Comparison of ENCODE assay signal across 24 cellular contexts in genomic region chr20:33645072-33645358, GRCh38. TPM values are rescaled to one million over a fixed set of nuclear protein-coding genes. Genes with fewer than 3 reads are reported as not detected.
DNase-seq lines count a peak whose midpoint lies in the region; ATAC-seq and TF ChIP-seq lines count a peak whose summit lies in the region.
"Had no signal": no experiment of that assay in that cellular context is flagged by ENCODE, and none has a peak within 500 bp of the region (broad histone marks: within the 10 kb centered on the region; RNA-seq: fewer than 3 reads in every experiment).

No MANE protein-coding gene starts in this region.

- H3K4me1 ChIP-seq in SK-N-SH (ENCODE audit: control insufficient read depth in 1 of 2, insufficient read depth in 2 of 2, low read depth in 1 of 2, low read length in 1 of 2), result peaks cover 13 to 36% of the 10 kb centered on the region in 2 experiments; a peak in 3 of 4 replicates
- H3K4me1 ChIP-seq: SJCRH30 had no signal

- no peak for TF ChIP-seq CTCF in SK-N-SH (IDR thresholded peaks at IDR 0.05)
- no peak for TF ChIP-seq CTCF in fibroblast of villous mesenchyme (IDR thresholded peaks at IDR 0.05; ENCODE audit: insufficient read depth, low read depth, low read length)
- TF ChIP-seq CTCF in type B pancreatic cell (conservative IDR thresholded peaks at IDR 0.05), result no peak

- peaks cover 16% of the 10 kb centered on the region for H3F3A ChIP-seq in SK-N-SH (replicated peaks; ENCODE audit: insufficient read depth)

- H3K27ac ChIP-seq in SK-N-SH (ENCODE audit: low read depth in 2 of 2, low read length in 1 of 2), result no peak overlapping the region; a peak in 1 of 4 replicates
- H3K27ac ChIP-seq: SJCRH30 had no signal

- TF ChIP-seq RAD21 in SK-N-SH (IDR thresholded peaks at IDR 0.05; ENCODE audit: low read length), result no peak

- TF ChIP-seq EP300 in SK-N-SH (IDR thresholded peaks at IDR 0.05; ENCODE audit: borderline replicate concordance in 1 of 2, low read depth in 1 of 2, low read length in 1 of 2), result no peak

- peaks cover 34% of the 10 kb centered on the region for H3K36me3 Mint-ChIP-seq in type B pancreatic cell
- H3K36me3 Mint-ChIP-seq: IgD-negative memory B cell had no signal

- ATAC-seq in SK-N-SH treated with all-trans-retinoic acid at 6 μM for 48 hours (no peak), HG02763 (IDR thresholded peaks at IDR 0.05; ENCODE audit: unreplicated experiment) (no peak), HG03521 (IDR thresholded peaks at IDR 0.05; ENCODE audit: unreplicated experiment) (no peak)
- ATAC-seq: HCT116 had no signal

- peaks cover 32% of the 10 kb centered on the region for H4K20me1 ChIP-seq in SK-N-SH (ENCODE audit: insufficient read depth)

- H3K9me2 ChIP-seq in SK-N-SH, result no peaks in the 10 kb centered on the region

- 19% methylated on average over 1 of the region's 4 CpGs for WGBS in SK-N-SH (ENCODE audit: low lambda C conversion rate)

- peaks cover 7 to 31% of the 10 kb centered on the region in 2 experiments for H3K36me3 ChIP-seq in SK-N-SH (replicated peaks in 1 of 2; ENCODE audit: control insufficient read depth in 1 of 2, insufficient read depth in 2 of 2, low read length in 1 of 2)
- H3K36me3 ChIP-seq: SJCRH30 had no signal

- no peaks in the 10 kb centered on the region for H3K9me3 Mint-ChIP-seq in type B pancreatic cell
- H3K9me3 Mint-ChIP-seq: CD8-positive, alpha-beta memory T cell; IgD-negative memory B cell had no signal

- peak; percentile 19 for DNase-seq in SK-N-SH
- peak; percentile 47 for DNase-seq in SK-N-DZ (ENCODE audit: low spot score)
- DNase-seq in fibroblast of villous mesenchyme (ENCODE audit: low read depth), result peak; percentile 55
- no peak for DNase-seq in type B pancreatic cell (ENCODE audit: extremely low spot score, unreplicated experiment)
- DNase-seq in activated naive CD4-positive, alpha-beta T cell treated with Interleukin-2 at 50 U/mL for 16 hours, result no peak
- DNase-seq: 8988T; C1 segment of cervical spinal cord; Calu3; CD8-positive, alpha-beta memory T cell; GOT3; Karpas-422; MM.1S; NCI-H1105; NCI-H2081; NCI-H2171 treated with DMSO at 0.1 percent for 48 hours; NCI-H524 treated with DMSO at 0.1 percent for 48 hours; SJCRH30; SW 1271 had no signal

- H2AFZ ChIP-seq in SK-N-SH (ENCODE audit: low read depth), result no peak overlapping the region

- no peak overlapping the region for H3K4me3 ChIP-seq in SK-N-SH (ENCODE audit: low read depth in 2 of 2, low read length in 1 of 2)
- no peak overlapping the region for H3K4me3 ChIP-seq in fibroblast of villous mesenchyme (ENCODE audit: low read depth, low read length)
- H3K4me3 ChIP-seq: SJCRH30 had no signal

- H3K27ac Mint-ChIP-seq in type B pancreatic cell, result peak overlapping the region; percentile 9
- H3K27ac Mint-ChIP-seq: IgD-negative memory B cell had no signal

- no peaks in the 10 kb centered on the region for H3K9me3 ChIP-seq in SK-N-SH
- H3K9me3 ChIP-seq: SJCRH30 had no signal

- no peaks in the 10 kb centered on the region for H3K79me2 ChIP-seq in SK-N-SH (ENCODE audit: insufficient read depth)

- no peaks in the 10 kb centered on the region for H3K27me3 ChIP-seq in SK-N-SH (ENCODE audit: insufficient read depth)
- H3K27me3 ChIP-seq: SJCRH30 had no signal

- no peaks in the 10 kb centered on the region for H3K27me3 Mint-ChIP-seq in type B pancreatic cell
- H3K27me3 Mint-ChIP-seq: CD8-positive, alpha-beta memory T cell; IgD-negative memory B cell had no signal

- CTCF ChIA-PET in SK-N-SH (lab: Yijun Ruan, JAX), result interaction anchor here (1.1 to 1.5 kb wide), 2 partner anchors 13 to 188 kb away, joined by 3 to 5 read pairs; no protein-coding TSS in a partner anchor

- peaks cover 35% of the 10 kb centered on the region for H3K4me1 Mint-ChIP-seq in type B pancreatic cell (ENCODE audit: unreplicated experiment)

- no peak overlapping the region for H3K9ac ChIP-seq in SK-N-SH

- no peak overlapping the region for H3K4me3 Mint-ChIP-seq in type B pancreatic cell
- H3K4me3 Mint-ChIP-seq: CD8-positive, alpha-beta memory T cell; IgD-negative memory B cell had no signal

- POLR2A ChIA-PET in SK-N-SH (lab: Yijun Ruan, JAX), result no interaction called here

- no peak overlapping the region for H3K4me2 ChIP-seq in SK-N-SH

TF ChIP-seq in SK-N-SH, 30 proteins besides CTCF, POLR2A, EP300 and RAD21 (continues in another document):
- TF ChIP-seq USF1 (IDR thresholded peaks at IDR 0.05; ENCODE audit: borderline replicate concordance, low read depth) (no peak), TEAD4 (IDR thresholded peaks at IDR 0.05; ENCODE audit: borderline replicate concordance, insufficient read depth) (no peak), TCF12 (IDR thresholded peaks at IDR 0.05) (no peak), POLR2AphosphoS5 (IDR thresholded peaks at IDR 0.05; ENCODE audit: low read depth, low read length) (no peak), YY1 (IDR thresholded peaks at IDR 0.05; ENCODE audit: low read depth) (no peak), RCOR1 (IDR thresholded peaks at IDR 0.05; ENCODE audit: low read length) (no peak), CHD2 (IDR thresholded peaks at IDR 0.05; ENCODE audit: low read length, partially characterized antibody) (no peak), MXI1 (IDR thresholded peaks at IDR 0.05; ENCODE audit: low read depth, low read length) (no peak)

TF ChIP-seq in SK-N-SH treated with all-trans-retinoic acid at 6 μM for 48 hours, 23 proteins besides CTCF, POLR2A, EP300 and RAD21 (continues in another document):
- TF ChIP-seq GLIS3 (CRISPR knock-in tag; IDR thresholded peaks at IDR 0.05) (no peak), ZNF70 (CRISPR knock-in tag; IDR thresholded peaks at IDR 0.05) (no peak), ISL1 (CRISPR knock-in tag; IDR thresholded peaks at IDR 0.05) (no peak), ZNF565 (CRISPR knock-in tag; conservative IDR thresholded peaks at IDR 0.05; ENCODE audit: low read depth) (no peak), RARB (CRISPR knock-in tag; IDR thresholded peaks at IDR 0.05) (no peak), CSRNP3 (CRISPR knock-in tag; IDR thresholded peaks at IDR 0.05) (no peak), PATZ1 (CRISPR knock-in tag; IDR thresholded peaks at IDR 0.05; ENCODE audit: borderline replicate concordance) (no peak)

RNA-seq across cellular contexts. Expression of gene C20orf144, which starts 17.1 kb away (rescaled TPM):
- polyA plus RNA-seq in SK-N-SH (2012; rRNA removed), result 0.12 and 0.13 TPM in 2 replicates
- 0.10 and 0.18 TPM in 2 replicates for polyA plus RNA-seq in SK-N-SH (2012; cell fraction: cytosol; rRNA removed)
- polyA plus RNA-seq in SK-N-SH (2012; cell fraction: nucleus; rRNA removed), result 0.08 and 0.15 TPM in 2 replicates
- 0.09 and 0.85 TPM in 2 replicates for polyA plus RNA-seq in SK-N-DZ (2014; cell fraction: cytosol; rRNA removed)
- not detected in 2 replicates for polyA plus RNA-seq in SK-N-DZ (2014; cell fraction: nucleus; rRNA removed)
- total RNA-seq in fibroblast of villous mesenchyme (under 0.01 and 0.32 TPM in 2 replicates), type B pancreatic cell (ENCODE audit: low replicate concordance) (0.29 and 0.82 TPM in 2 replicates)
- total RNA-seq: Daoy had no signal
- polyA plus RNA-seq: CD8-positive, alpha-beta memory T cell; IgD-negative memory B cell had no signal

RNA-seq across cellular contexts. Expression of gene ACTL10, which starts 21.7 kb away (rescaled TPM):
- polyA plus RNA-seq in SK-N-SH (2012; rRNA removed), result 0.19 and 0.25 TPM in 2 replicates
- polyA plus RNA-seq in SK-N-SH (2012; cell fraction: cytosol; rRNA removed), result 0.09 and 0.20 TPM in 2 replicates
- 0.32 and 0.33 TPM in 2 replicates for polyA plus RNA-seq in SK-N-SH (2012; cell fraction: nucleus; rRNA removed)
- polyA plus RNA-seq in SK-N-DZ (2014; cell fraction: cytosol; rRNA removed), result 0.80 and 1.2 TPM in 2 replicates
- 0.43 and 0.94 TPM in 2 replicates for polyA plus RNA-seq in SK-N-DZ (2014; cell fraction: nucleus; rRNA removed)
- 1.7 and 2.6 TPM in 2 replicates for total RNA-seq in fibroblast of villous mesenchyme
- total RNA-seq in type B pancreatic cell (ENCODE audit: low replicate concordance), result 1.7 and 2.6 TPM in 2 replicates

RNA-seq across cellular contexts. Expression of gene NECAB3, which starts 29.2 kb away (rescaled TPM):
- polyA plus RNA-seq in SK-N-SH (2012; rRNA removed), result 20.1 and 25.1 TPM in 2 replicates
- 5.8 and 10.6 TPM in 2 replicates for polyA plus RNA-seq in SK-N-SH (2012; cell fraction: cytosol; rRNA removed)
- 112 and 142 TPM in 2 replicates for polyA plus RNA-seq in SK-N-SH (2012; cell fraction: nucleus; rRNA removed)
- polyA plus RNA-seq in SK-N-DZ (2014; cell fraction: cytosol; rRNA removed), result 83.8 and 101 TPM in 2 replicates
- polyA plus RNA-seq in SK-N-DZ (2014; cell fraction: nucleus; rRNA removed), result 281 and 314 TPM in 2 replicates
- total RNA-seq in fibroblast of villous mesenchyme (22.0 and 23.8 TPM in 2 replicates), type B pancreatic cell (ENCODE audit: low replicate concordance) (67.4 and 68.2 TPM in 2 replicates)

RNA-seq across cellular contexts. Expression of gene E2F1, which starts 41.2 kb away (rescaled TPM):
- 12.4 and 15.0 TPM in 2 replicates for polyA plus RNA-seq in SK-N-SH (2012; rRNA removed)
- polyA plus RNA-seq in SK-N-SH (2012; cell fraction: cytosol; rRNA removed), result 7.9 and 11.4 TPM in 2 replicates
- 32.7 and 45.1 TPM in 2 replicates for polyA plus RNA-seq in SK-N-SH (2012; cell fraction: nucleus; rRNA removed)
- 217 and 226 TPM in 2 replicates for polyA plus RNA-seq in SK-N-DZ (2014; cell fraction: cytosol; rRNA removed)
- 524 and 528 TPM in 2 replicates for polyA plus RNA-seq in SK-N-DZ (2014; cell fraction: nucleus; rRNA removed)
- total RNA-seq in fibroblast of villous mesenchyme (7.1 and 7.3 TPM in 2 replicates), type B pancreatic cell (ENCODE audit: low replicate concordance) (20.7 and 32.8 TPM in 2 replicates)

Comparison
In these comparisons a context has a peak if more than half of its experiments do, and no peak if none do; other contexts are left out.
1. DNase-seq: peak in SK-N-SH (single experiment), SK-N-DZ (single experiment) and fibroblast of villous mesenchyme (single experiment); none in type B pancreatic cell (single experiment) and activated naive CD4-positive, alpha-beta T cell treated with Interleukin-2 at 50 U/mL for 16 hours (single experiment).